ENCODE assay signal across 8 cellular contexts in the genomic region with DNA sequence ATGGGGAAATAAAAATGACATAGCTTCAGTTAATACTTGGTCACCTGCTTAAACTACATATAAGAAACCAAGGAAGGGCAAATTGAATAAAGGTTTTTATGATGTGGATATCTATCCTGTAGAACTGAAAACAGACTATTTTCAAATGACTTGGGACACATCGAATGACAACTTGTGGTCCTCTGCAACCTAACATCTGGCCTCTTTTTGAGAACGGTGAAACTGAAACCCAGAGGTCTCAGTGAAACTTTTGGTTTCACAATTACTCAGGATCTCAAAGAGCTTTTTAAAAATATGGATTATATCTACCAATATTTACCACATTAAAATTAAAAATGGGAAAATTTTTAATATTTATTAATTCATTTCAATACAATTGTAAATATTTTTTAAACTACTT.
A peak's percentile ranks its signal among the peaks of the same experiment; 100 is the strongest.
DNase-seq lines count a peak whose midpoint lies in the region; ATAC-seq and TF ChIP-seq lines count a peak whose summit lies in the region.

No MANE protein-coding gene starts in this region.

- peak overlapping the region; percentile 22 for H3K27ac Mint-ChIP-seq in activated T-cell treated with anti-CD3 and anti-CD28 coated beads, Interleukin-2, amount 50 U/mL, for 72 hours

- H3K27me3 ChIP-seq in upper lobe of right lung (no peaks in the 10 kb centered on the region), psoas muscle (ENCODE audit: insufficient read depth in 3 of 3, low read length in 2 of 3) (no peaks in the 10 kb centered on the region)

- no peaks in the 10 kb centered on the region for H3K36me3 ChIP-seq in upper lobe of right lung
- no peaks in the 10 kb centered on the region for H3K36me3 ChIP-seq in psoas muscle (ENCODE audit: insufficient read depth in 1 of 2, low read depth in 1 of 2)

- peaks cover 44% of the 10 kb centered on the region for H3K4me1 Mint-ChIP-seq in activated T-cell treated with anti-CD3 and anti-CD28 coated beads, Interleukin-2, amount 50 U/mL, for 72 hours (ENCODE audit: low read depth)

- H3K27me3 Mint-ChIP-seq in activated T-cell treated with anti-CD3 and anti-CD28 coated beads, Interleukin-2, amount 50 U/mL, for 72 hours (ENCODE audit: low read depth) = no peaks in the 10 kb centered on the region

- H3K27ac ChIP-seq in upper lobe of right lung (peak overlapping the region; percentile 24), psoas muscle (no peak overlapping the region)

- H3K4me3 ChIP-seq in upper lobe of right lung = no peak overlapping the region
- H3K4me3 ChIP-seq in psoas muscle = no peak overlapping the region

- DNase-seq in stimulated activated CD4-positive, alpha-beta T cell treated with anti-CD3 and anti-CD28 coated beads, Interleukin-15, amount 100 ng/mL, for 24 hours = peak; percentile 21
- no peak for DNase-seq in stimulated activated CD4-positive, alpha-beta T cell treated with anti-CD3 and anti-CD28 coated beads, Interleukin-4, amount 100 ng/mL, for 4 hours
- peak; percentile 41 to 50 for DNase-seq in activated T-cell treated with anti-CD3 and anti-CD28 coated beads, Interleukin-2, amount 50 U/mL, for 72 hours
- DNase-seq in upper lobe of right lung (no peak), HPDE6-E6E7 (ENCODE audit: extremely low spot score) (no peak), cerebellum (ENCODE audit: low spot score) (no peak), psoas muscle (no peak)

- H3K4me1 ChIP-seq in upper lobe of right lung (peaks cover 45% of the 10 kb centered on the region), psoas muscle (peaks cover 8% of the 10 kb centered on the region)

- no peaks in the 10 kb centered on the region for H3K9me3 ChIP-seq in upper lobe of right lung
- no peaks in the 10 kb centered on the region for H3K9me3 ChIP-seq in psoas muscle

- no peaks in the 10 kb centered on the region for H3K36me3 Mint-ChIP-seq in activated T-cell treated with anti-CD3 and anti-CD28 coated beads, Interleukin-2, amount 50 U/mL, for 72 hours (ENCODE audit: insufficient read depth in 2 of 2)

- peak; percentile 85 for ATAC-seq in HG03064 (IDR thresholded peaks at IDR 0.05; ENCODE audit: low read depth, unreplicated experiment)
- ATAC-seq in activated T-cell treated with anti-CD3 and anti-CD28 coated beads, Interleukin-2, amount 50 U/mL, for 72 hours (replicated peaks in 1 of 2) = peak; percentile 93 to 94
- ATAC-seq in upper lobe of right lung = no peak
- ATAC-seq in psoas muscle = no peak

- intact Hi-C loops in upper lobe of right lung (cut with DNase I) (no loop called here), psoas muscle (cut with DNase I) (no loop called here)

- peak overlapping the region; percentile 23 to 63 for H3K4me3 Mint-ChIP-seq in activated T-cell treated with anti-CD3 and anti-CD28 coated beads, Interleukin-2, amount 50 U/mL, for 72 hours

- H3K9me3 Mint-ChIP-seq in activated T-cell treated with anti-CD3 and anti-CD28 coated beads, Interleukin-2, amount 50 U/mL, for 72 hours = no peaks in the 10 kb centered on the region

- 13 to 43% (median 18%) methylated on average over 2 of the region's 2 CpGs for WGBS in psoas muscle, 3 donors

- TF ChIP-seq CTCF in upper lobe of right lung (IDR thresholded peaks at IDR 0.05) = no peak
- no peak for TF ChIP-seq CTCF in psoas muscle (IDR thresholded peaks at IDR 0.05)

Comparison
In these comparisons a context has a peak if more than half of its experiments do, and no peak if none do; other contexts are left out.
1. DNase-seq: peak in stimulated activated CD4-positive, alpha-beta T cell treated with anti-CD3 and anti-CD28 coated beads, Interleukin-15, amount 100 ng/mL, for 24 hours (single experiment) and activated T-cell treated with anti-CD3 and anti-CD28 coated beads, Interleukin-2, amount 50 U/mL, for 72 hours (2 of 2); none in stimulated activated CD4-positive, alpha-beta T cell treated with anti-CD3 and anti-CD28 coated beads, Interleukin-4, amount 100 ng/mL, for 4 hours (0 of 2), upper lobe of right lung (single experiment), HPDE6-E6E7 (single experiment), cerebellum (single experiment) and psoas muscle (0 of 2).
2. ATAC-seq: peak in HG03064 (single experiment) and activated T-cell treated with anti-CD3 and anti-CD28 coated beads, Interleukin-2, amount 50 U/mL, for 72 hours (2 of 2); none in upper lobe of right lung (single experiment) and psoas muscle (0 of 4).